In the genomic region with DNA sequence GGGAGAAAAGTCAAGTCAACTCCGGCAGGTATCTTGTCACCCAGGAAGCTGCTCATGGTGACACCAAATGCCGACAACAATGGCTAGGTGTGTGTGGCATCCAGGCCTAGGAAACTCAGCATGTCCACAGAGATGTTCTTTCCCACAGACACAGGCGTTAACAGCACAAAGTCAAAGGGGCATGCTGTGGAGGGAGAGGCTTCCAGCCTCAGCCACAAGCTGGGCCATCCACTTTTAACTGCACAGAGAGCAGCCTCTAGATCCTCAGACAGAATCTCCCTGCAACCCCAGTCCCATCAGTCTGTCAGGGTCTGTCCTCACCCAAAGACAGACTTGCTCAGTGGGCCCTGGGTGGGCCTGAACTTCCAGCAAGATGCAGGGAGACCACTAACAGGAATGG, we compare ENCODE assay signal across 24 cellular contexts. TPM values are rescaled to one million over a fixed set of nuclear protein-coding genes. Genes with fewer than 3 reads are reported as not detected.
A peak's percentile ranks its signal among the peaks of the same experiment; 100 is the strongest.
DNase-seq lines count a peak whose midpoint lies in the region; ATAC-seq and TF ChIP-seq lines count a peak whose summit lies in the region.
"Had no signal": no experiment of that assay in that cellular context is flagged by ENCODE, and none has a peak within 500 bp of the region (broad histone marks: within the 10 kb centered on the region; RNA-seq: fewer than 3 reads in every experiment).

No MANE protein-coding gene starts in this region.

- intact Hi-C loops in left ventricle myocardium inferior (cut with micrococcal nuclease) (no loop called here), left cardiac atrium (cut with DNase I) (no loop called here), CD14-positive monocyte (cut with micrococcal nuclease) (no loop called here)

- ATAC-seq in left cardiac atrium (no peak), foreskin keratinocyte (no peak), GM19452 (IDR thresholded peaks at IDR 0.05; ENCODE audit: unreplicated experiment) (no peak)
- ATAC-seq: A549; activated T-cell treated with anti-CD3 and anti-CD28 coated beads, Interleukin-2, amount 50 U/mL, for 72 hours; T-helper 17 cell had no signal

- H3K4me1 ChIP-seq in left ventricle myocardium inferior = peaks cover 15% of the 10 kb centered on the region
- H3K4me1 ChIP-seq in foreskin keratinocyte = peaks cover 44% of the 10 kb centered on the region
- H3K4me1 ChIP-seq in neuron (ENCODE audit: insufficient read depth, low read length) = peaks cover 12% of the 10 kb centered on the region
- H3K4me1 ChIP-seq: ascending aorta, prostate gland had no signal

- no peaks in the 10 kb centered on the region for H3K9me3 Mint-ChIP-seq in CD14-positive monocyte
- H3K9me3 Mint-ChIP-seq: activated CD4-positive, alpha-beta T cell treated with anti-CD3 and anti-CD28 coated beads, Interleukin-2, amount 10 ng/mL, durations not matched to agents 24 days and 14 days; activated T-cell treated with anti-CD3 and anti-CD28 coated beads, Interleukin-2, amount 50 U/mL, for 72 hours; stimulated activated naive CD8-positive, alpha-beta T cell treated with anti-CD3 and anti-CD28 coated beads, Interleukin-15, Interleukin-2, amounts not matched to agents 100 ng/mL and 50 ng/mL, for 24 hours had no signal

- H3K4me3 ChIP-seq in left ventricle myocardium inferior (no peak overlapping the region), neuron (ENCODE audit: low read length) (no peak overlapping the region)
- H3K4me3 ChIP-seq: A549, ascending aorta, esophagus muscularis mucosa, HAP-1, prostate gland, SJSA1, tibial nerve had no signal

- TF ChIP-seq CTCF in left ventricle myocardium inferior (IDR thresholded peaks at IDR 0.05; ENCODE audit: borderline replicate concordance) (no peak), foreskin keratinocyte (conservative IDR thresholded peaks at IDR 0.05) (no peak), CD14-positive monocyte (IDR thresholded peaks at IDR 0.05) (no peak)

- H3K9me3 ChIP-seq in left ventricle myocardium inferior (replicated peaks) = no peaks in the 10 kb centered on the region
- no peaks in the 10 kb centered on the region for H3K9me3 ChIP-seq in neuron (ENCODE audit: low read length)
- H3K9me3 ChIP-seq: A549, ascending aorta, esophagus muscularis mucosa, HAP-1, prostate gland, tibial nerve had no signal

- peak overlapping the region; percentile 41 for H2AFZ ChIP-seq in neuron (ENCODE audit: low read depth, low read length)

- no peaks in the 10 kb centered on the region for H3K36me3 ChIP-seq in left ventricle myocardium inferior
- H3K36me3 ChIP-seq in neuron (ENCODE audit: insufficient read depth, low read length) = no peaks in the 10 kb centered on the region
- H3K36me3 ChIP-seq: ascending aorta, esophagus muscularis mucosa, HAP-1, prostate gland, SJSA1, tibial nerve had no signal

- peak overlapping the region; percentile 57 for H3K27ac ChIP-seq in left ventricle myocardium inferior (replicated peaks)
- H3K27ac ChIP-seq in foreskin keratinocyte = peak overlapping the region; percentile 91
- H3K27ac ChIP-seq: ascending aorta, esophagus muscularis mucosa, prostate gland had no signal

- peaks cover 0 to 4% (median 2%) of the 10 kb centered on the region in 3 donors for H3K27me3 Mint-ChIP-seq in CD14-positive monocyte (ENCODE audit: low read depth in 3 of 3)
- H3K27me3 Mint-ChIP-seq: stimulated activated naive CD8-positive, alpha-beta T cell treated with anti-CD3 and anti-CD28 coated beads, Interleukin-15, Interleukin-2, amounts not matched to agents 100 ng/mL and 50 ng/mL, for 24 hours; T-helper 17 cell had no signal

- no peak overlapping the region for H3K4me3 Mint-ChIP-seq in CD14-positive monocyte
- H3K4me3 Mint-ChIP-seq: activated CD4-positive, alpha-beta T cell treated with anti-CD3 and anti-CD28 coated beads, Interleukin-2, amount 10 ng/mL, durations not matched to agents 24 days and 14 days; activated T-cell treated with anti-CD3 and anti-CD28 coated beads, Interleukin-2, amount 50 U/mL, for 72 hours; stimulated activated naive CD8-positive, alpha-beta T cell treated with anti-CD3 and anti-CD28 coated beads, Interleukin-15, Interleukin-2, amounts not matched to agents 100 ng/mL and 50 ng/mL, for 24 hours; T-helper 17 cell had no signal

- DNase-seq in left ventricle myocardium inferior = no peak
- DNase-seq in left cardiac atrium = no peak
- no peak for DNase-seq in foreskin keratinocyte
- DNase-seq in CD14-positive monocyte (ENCODE audit: low spot score) = no peak
- DNase-seq in NAMALWA (ENCODE audit: low spot score) = no peak
- DNase-seq in dermis blood vessel endothelial cell = no peak
- DNase-seq: activated CD4-positive, alpha-beta T cell treated with anti-CD3 and anti-CD28 coated beads, Interleukin-2, amount 10 ng/mL, durations not matched to agents 24 days and 14 days; activated naive CD4-positive, alpha-beta T cell treated with anti-CD3 and anti-CD28 coated beads, Interleukin-2, amount 50 U/mL, for 16 hours; activated T-cell treated with anti-CD3 and anti-CD28 coated beads, Interleukin-2, amount 50 U/mL, for 72 hours; effector CD8-positive, alpha-beta T cell; kidney; NCI-H1105 treated with DMSO at 0.1 percent for 48 hours; NCI-H2081 treated with DMSO at 0.1 percent for 48 hours; T-helper 17 cell had no signal

- H3K4me1 Mint-ChIP-seq in CD14-positive monocyte = no peaks in the 10 kb centered on the region
- H3K4me1 Mint-ChIP-seq: T-helper 17 cell had no signal

- no peak overlapping the region for H3K27ac Mint-ChIP-seq in CD14-positive monocyte
- H3K27ac Mint-ChIP-seq: activated CD4-positive, alpha-beta T cell treated with anti-CD3 and anti-CD28 coated beads, Interleukin-2, amount 10 ng/mL, durations not matched to agents 24 days and 14 days; activated T-cell treated with anti-CD3 and anti-CD28 coated beads, Interleukin-2, amount 50 U/mL, for 72 hours; stimulated activated naive CD8-positive, alpha-beta T cell treated with anti-CD3 and anti-CD28 coated beads, Interleukin-15, Interleukin-2, amounts not matched to agents 100 ng/mL and 50 ng/mL, for 24 hours; T-helper 17 cell had no signal

- H3K27me3 ChIP-seq in left ventricle myocardium inferior (ENCODE audit: low read depth) (no peaks in the 10 kb centered on the region), foreskin keratinocyte (no peaks in the 10 kb centered on the region), neuron (ENCODE audit: insufficient read depth, low read length) (no peaks in the 10 kb centered on the region)
- H3K27me3 ChIP-seq: ascending aorta, esophagus muscularis mucosa, SJSA1, tibial nerve had no signal

- no peaks in the 10 kb centered on the region for H3K36me3 Mint-ChIP-seq in CD14-positive monocyte

RNA-seq across cellular contexts. Expression of a gene that starts 58.5 kb away (rescaled TPM):
- total RNA-seq in left ventricle myocardium inferior (23.5 TPM), left cardiac atrium (10 to 100 TPM; 12.4 to 17.5 TPM), foreskin keratinocyte (138 and 139 TPM in 2 replicates), dermis blood vessel endothelial cell (47.1 and 50.5 TPM in 2 replicates)
- polyA plus RNA-seq in foreskin keratinocyte (71.2 and 80.6 TPM in 2 replicates), CD14-positive monocyte (under 1 TPM in 1 of 2 donors, not detected in 1; 0.05 TPM)
